Comparison of ENCODE assay signal across 8 cellular contexts in genomic region chr3:50573566-50574279, GRCh38. TPM values are rescaled to one million over a fixed set of nuclear protein-coding genes. Genes with fewer than 3 reads are reported as not detected.
DNase-seq lines count a peak whose midpoint lies in the region; ATAC-seq and TF ChIP-seq lines count a peak whose summit lies in the region.
"Had no signal": no experiment of that assay in that cellular context is flagged by ENCODE, and none has a peak within 500 bp of the region (broad histone marks: within the 10 kb centered on the region; RNA-seq: fewer than 3 reads in every experiment).

No MANE protein-coding gene starts in this region.

- DNase-seq in activated CD4-positive, alpha-beta T cell treated with anti-CD3 and anti-CD28 coated beads, Interleukin-2, amount 10 ng/mL, durations not matched to agents 24 days and 14 days: peak; percentile 96
- DNase-seq in activated naive CD4-positive, alpha-beta T cell treated with anti-CD3 and anti-CD28 coated beads, Interleukin-2, amount 50 U/mL, for 16 hours: peak; percentile 56
- peak; percentile 57 to 83 (median 76) for DNase-seq in stimulated activated CD4-positive, alpha-beta T cell treated with anti-CD3 and anti-CD28 coated beads, Interleukin-12 subunit alpha, Interleukin-12 subunit beta, amount 100 ng/mL, for 48 hours (ENCODE audit: low read depth in 2 of 3, low spot score in 1 of 3)
- peak; percentile 25 for DNase-seq in transverse colon

- H3K36me3 Mint-ChIP-seq in activated CD4-positive, alpha-beta T cell treated with anti-CD3 and anti-CD28 coated beads, Interleukin-2, amount 10 ng/mL, durations not matched to agents 24 days and 14 days (ENCODE audit: low read depth): peaks cover 59% of the 10 kb centered on the region

- H3K4me3 ChIP-seq in transverse colon: no peak overlapping the region

- no peak for TF ChIP-seq EP300 in transverse colon (IDR thresholded peaks at IDR 0.05; ENCODE audit: low read depth)

- intact Hi-C loops in activated CD4-positive, alpha-beta T cell treated with anti-CD3 and anti-CD28 coated beads, Interleukin-2, amount 10 ng/mL, durations not matched to agents 24 days and 14 days (cut with micrococcal nuclease): loop anchor here (1.0 to 5.0 kb wide), 4 partner anchors 15 to 811 kb away; partner anchors contain the start of gene MANF
- intact Hi-C loops in transverse colon (cut with DNase I; ENCODE audit: low total_unique reads): no loop called here

- peak overlapping the region; percentile 99 for H3K27ac Mint-ChIP-seq in activated CD4-positive, alpha-beta T cell treated with anti-CD3 and anti-CD28 coated beads, Interleukin-2, amount 10 ng/mL, durations not matched to agents 24 days and 14 days

- H3K4me1 Mint-ChIP-seq in activated CD4-positive, alpha-beta T cell treated with anti-CD3 and anti-CD28 coated beads, Interleukin-2, amount 10 ng/mL, durations not matched to agents 24 days and 14 days: peaks cover 73% of the 10 kb centered on the region

- no peak for ATAC-seq in GM19351 (IDR thresholded peaks at IDR 0.05; ENCODE audit: unreplicated experiment)
- ATAC-seq in GM18517 (IDR thresholded peaks at IDR 0.05; ENCODE audit: unreplicated experiment): no peak
- no peak for ATAC-seq in HG03097 (IDR thresholded peaks at IDR 0.05; ENCODE audit: low FRiP score, unreplicated experiment)

- in situ Hi-C loops in transverse colon (cut with MboI; ENCODE audit: low pct_ligation_motif_present in 1 of 4, low pct_unique_long_range_greater_than_20kb in 1 of 4, low sequenced_read_pairs in 3 of 4): loop anchor here in 2 of 4 donors (5.0 to 25.0 kb wide), 2 partner anchors 39 to 211 kb away; partner anchors contain the start of genes CISH (in 1 of the 2), CYB561D2 (in 1 of the 2), NPRL2 (in 1 of the 2) and TMEM115 (in 1 of the 2)

- no peak overlapping the region for H3K27ac ChIP-seq in transverse colon

- H3K4me3 Mint-ChIP-seq in activated CD4-positive, alpha-beta T cell treated with anti-CD3 and anti-CD28 coated beads, Interleukin-2, amount 10 ng/mL, durations not matched to agents 24 days and 14 days: peak overlapping the region; percentile 98
- H3K4me3 Mint-ChIP-seq: neural crest cell had no signal

- TF ChIP-seq CTCF in transverse colon (IDR thresholded peaks at IDR 0.05): no peak

- TF ChIP-seq POLR2A in transverse colon (IDR thresholded peaks at IDR 0.05): no peak

- H3K9me3 ChIP-seq in transverse colon: no peaks in the 10 kb centered on the region

- H3K27me3 ChIP-seq in transverse colon: no peaks in the 10 kb centered on the region

- peaks cover 0 to 14% (median 10%) of the 10 kb centered on the region in 4 donors for H3K4me1 ChIP-seq in transverse colon

- H3K9me3 Mint-ChIP-seq in activated CD4-positive, alpha-beta T cell treated with anti-CD3 and anti-CD28 coated beads, Interleukin-2, amount 10 ng/mL, durations not matched to agents 24 days and 14 days: no peaks in the 10 kb centered on the region
- H3K9me3 Mint-ChIP-seq: neural crest cell had no signal

- 70% methylated on average over 7 of the region's 7 CpGs; no CpG with 5 or more reads in 1 of the 2 donors for WGBS in transverse colon (ENCODE audit: low coverage in 1 of 2), 2 donors

- no peaks in the 10 kb centered on the region for H3K36me3 ChIP-seq in transverse colon

- no peaks in the 10 kb centered on the region for H3K27me3 Mint-ChIP-seq in activated CD4-positive, alpha-beta T cell treated with anti-CD3 and anti-CD28 coated beads, Interleukin-2, amount 10 ng/mL, durations not matched to agents 24 days and 14 days

RNA-seq across cellular contexts. Expression of gene HEMK1, which starts 4.4 kb away (rescaled TPM):
- total RNA-seq in activated CD4-positive, alpha-beta T cell treated with anti-CD3 and anti-CD28 coated beads, Interleukin-2, amount 10 ng/mL, durations not matched to agents 24 days and 14 days: 62.9 and 66.0 TPM in 2 replicates
- total RNA-seq in transverse colon: 10 to 100 TPM in 1 of 4 donors, 1 to 10 TPM in 3; 7.3 to 11.6 (median 7.9) TPM

RNA-seq across cellular contexts. Expression of gene C3orf18, which starts 6.2 kb away (rescaled TPM):
- 32.6 and 35.4 TPM in 2 replicates for total RNA-seq in activated CD4-positive, alpha-beta T cell treated with anti-CD3 and anti-CD28 coated beads, Interleukin-2, amount 10 ng/mL, durations not matched to agents 24 days and 14 days
- 10 to 100 TPM in 1 of 4 donors, 1 to 10 TPM in 3; 1.9 to 10.2 (median 4.3) TPM for total RNA-seq in transverse colon

RNA-seq across cellular contexts. Expression of gene CISH, which starts 37.9 kb away (rescaled TPM):
- 359 and 361 TPM in 2 replicates for total RNA-seq in activated CD4-positive, alpha-beta T cell treated with anti-CD3 and anti-CD28 coated beads, Interleukin-2, amount 10 ng/mL, durations not matched to agents 24 days and 14 days
- 10 to 100 TPM in 2 of 4 donors, 1 to 10 TPM in 2; 3.0 to 15.9 (median 9.2) TPM for total RNA-seq in transverse colon

RNA-seq across cellular contexts. Expression of gene MAPKAPK3, which starts 43.2 kb away (rescaled TPM):
- total RNA-seq in activated CD4-positive, alpha-beta T cell treated with anti-CD3 and anti-CD28 coated beads, Interleukin-2, amount 10 ng/mL, durations not matched to agents 24 days and 14 days: 199 and 207 TPM in 2 replicates
- total RNA-seq in transverse colon: 10 to 100 TPM; 21.3 to 37.8 (median 26.9) TPM

Comparison
In these comparisons a context has a peak if more than half of its experiments do, and no peak if none do; other contexts are left out.
1. DNase-seq: peak in every context shown above with its lines; median percentile 96 in activated CD4-positive, alpha-beta T cell treated with anti-CD3 and anti-CD28 coated beads, Interleukin-2, amount 10 ng/mL, durations not matched to agents 24 days and 14 days; 76 in stimulated activated CD4-positive, alpha-beta T cell treated with anti-CD3 and anti-CD28 coated beads, Interleukin-12 subunit alpha, Interleukin-12 subunit beta, amount 100 ng/mL, for 48 hours; 56 in activated naive CD4-positive, alpha-beta T cell treated with anti-CD3 and anti-CD28 coated beads, Interleukin-2, amount 50 U/mL, for 16 hours; 25 in transverse colon.
2. RNA of gene CISH, which starts 37.9 kb away (total RNA-seq): 359 to 361 TPM in activated CD4-positive, alpha-beta T cell treated with anti-CD3 and anti-CD28 coated beads, Interleukin-2, amount 10 ng/mL, durations not matched to agents 24 days and 14 days; 3.0 to 15.9 TPM in transverse colon; every median in the first group is over 10 times any median in the second.